8 cellular contexts compared by ENCODE assay signal in genomic region chr11:102599642-102600261, GRCh38. TPM values are rescaled to one million over a fixed set of nuclear protein-coding genes. Genes with fewer than 3 reads are reported as not detected.
DNase-seq lines count a peak whose midpoint lies in the region; ATAC-seq and TF ChIP-seq lines count a peak whose summit lies in the region.

No MANE protein-coding gene starts in this region.

- no TSS peak for BruUV-seq in mammary epithelial cell (replicated peaks; lab: Mats Ljungman, UMichigan)

- CTCF ChIA-PET in mammary epithelial cell (lab: Charles Lee; ENCODE audit: low non-redundant PET) = no interaction called here

- dilution Hi-C loops in mammary epithelial cell (cut with HindIII; ENCODE audit: low sequenced_read_pairs) = no loop called here

- peak overlapping the region; percentile 69 for H3K9ac ChIP-seq in mammary epithelial cell (ENCODE audit: insufficient read depth, low read length)
- H3K9ac ChIP-seq in skeletal muscle satellite cell (ENCODE audit: low read depth, low read length) = peak overlapping the region; percentile 46

- no peak for TF ChIP-seq CTCF in mammary epithelial cell (conservative IDR thresholded peaks at IDR 0.05 in 1 of 2, IDR thresholded peaks at IDR 0.05 in 1 of 2; ENCODE audit: extremely low read depth in 1 of 2, insufficient read depth in 1 of 2, low read depth in 1 of 2, low read length in 2 of 2)

- DNase-seq in LoVo (ENCODE audit: low spot score) (peak; percentile 90), mammary epithelial cell (peak; percentile 95), anterior cingulate cortex (lab: John Stamatoyannopoulos, UW) (no peak), GM19238 (ENCODE audit: insufficient read length, low spot score) (no peak), NCI-H2107 (lab: John Stamatoyannopoulos, UW) (no peak)

- peak overlapping the region; percentile 47 for H2AFZ ChIP-seq in mammary epithelial cell (ENCODE audit: low read depth, low read length)

- WGBS in mammary epithelial cell (ENCODE audit: low coverage, missing lambda C conversion rate) = 0% methylated on average over 3 of the region's 3 CpGs

- intact Hi-C loops in mammary epithelial cell (cut with micrococcal nuclease) = loop anchor here (5.0 kb wide), 1 partner anchor 77 kb away; no protein-coding TSS in a partner anchor

- peak overlapping the region; percentile 79 for H3K4me2 ChIP-seq in mammary epithelial cell (ENCODE audit: insufficient read depth, low read depth, low read length)
- peak overlapping the region; percentile 78 for H3K4me2 ChIP-seq in skeletal muscle satellite cell (ENCODE audit: low read length)

- H4K20me1 ChIP-seq in mammary epithelial cell (ENCODE audit: insufficient read depth, low read length) = no peaks in the 10 kb centered on the region

- in situ Hi-C loops in mammary epithelial cell (cut with MboI; ENCODE audit: low sequenced_read_pairs in 2 of 2) = loop anchor here (10.0 to 25.0 kb wide), 3 partner anchors 95 to 315 kb away; no protein-coding TSS in a partner anchor

- peak; percentile 94 for ATAC-seq in GM18498 (IDR thresholded peaks at IDR 0.05; ENCODE audit: unreplicated experiment)
- ATAC-seq in GM21825 (IDR thresholded peaks at IDR 0.05; ENCODE audit: unreplicated experiment) = peak; percentile 95

- H3K27ac ChIP-seq in mammary epithelial cell (ENCODE audit: insufficient read depth, low read depth, low read length) = peak overlapping the region; percentile 91

- H3K4me3 ChIP-seq in mammary epithelial cell (replicated peaks in 1 of 3; ENCODE audit: insufficient read depth in 1 of 3, low read depth in 2 of 3, low read length in 3 of 3) (peak overlapping the region in 1 of 3 experiments; percentile 10), skeletal muscle satellite cell (ENCODE audit: low read length) (peak overlapping the region; percentile 47)

- H3K36me3 ChIP-seq in mammary epithelial cell (ENCODE audit: insufficient read depth, low read length) (no peaks in the 10 kb centered on the region), skeletal muscle satellite cell (ENCODE audit: insufficient read depth, low read length) (no peaks in the 10 kb centered on the region)

- H3K27me3 ChIP-seq in mammary epithelial cell (ENCODE audit: insufficient read depth, low read length) = no peaks in the 10 kb centered on the region
- H3K27me3 ChIP-seq in skeletal muscle satellite cell (ENCODE audit: control insufficient read depth, insufficient read depth, low read length) = no peaks in the 10 kb centered on the region

- H3K9me3 ChIP-seq in mammary epithelial cell (replicated peaks; ENCODE audit: insufficient read depth, low read length) = no peaks in the 10 kb centered on the region
- no peaks in the 10 kb centered on the region for H3K9me3 ChIP-seq in skeletal muscle satellite cell (replicated peaks; ENCODE audit: low read length)

- H3K4me1 ChIP-seq in mammary epithelial cell (ENCODE audit: insufficient read depth, low read length) (peaks cover 50% of the 10 kb centered on the region), skeletal muscle satellite cell (ENCODE audit: control insufficient read depth, insufficient read depth, low read length) (peaks cover 43% of the 10 kb centered on the region)

- no peaks in the 10 kb centered on the region for H3K79me2 ChIP-seq in mammary epithelial cell (ENCODE audit: insufficient read depth, low read length)

RNA-seq across cellular contexts. Expression of gene MMP20, which starts 25.4 kb away (rescaled TPM):
- total RNA-seq in mammary epithelial cell = not detected
- polyA plus RNA-seq in mammary epithelial cell = not detected
- polyA minus RNA-seq in mammary epithelial cell = not detected
- not detected in 2 replicates for total RNA-seq in skeletal muscle satellite cell (2012; rRNA removed)

Comparison
In these comparisons a context has a peak if more than half of its experiments do, and no peak if none do; other contexts are left out.
1. DNase-seq: peak in LoVo (single experiment) and mammary epithelial cell (single experiment); none in anterior cingulate cortex (0 of 58), GM19238 (single experiment) and NCI-H2107 (single experiment).